1 cellular context compared by ENCODE assay signal in genomic region chr6:158047563-158048323, GRCh38.
TF ChIP-seq lines count a peak whose summit lies in the region.

No MANE protein-coding gene starts in this region.

TF ChIP-seq in A549, 52 proteins besides CTCF, POLR2A, EP300 and RAD21 (continued from another document):
- no peak for TF ChIP-seq ZNF302 (CRISPR knock-in tag; IDR thresholded peaks at IDR 0.05)
